In the genomic region with DNA sequence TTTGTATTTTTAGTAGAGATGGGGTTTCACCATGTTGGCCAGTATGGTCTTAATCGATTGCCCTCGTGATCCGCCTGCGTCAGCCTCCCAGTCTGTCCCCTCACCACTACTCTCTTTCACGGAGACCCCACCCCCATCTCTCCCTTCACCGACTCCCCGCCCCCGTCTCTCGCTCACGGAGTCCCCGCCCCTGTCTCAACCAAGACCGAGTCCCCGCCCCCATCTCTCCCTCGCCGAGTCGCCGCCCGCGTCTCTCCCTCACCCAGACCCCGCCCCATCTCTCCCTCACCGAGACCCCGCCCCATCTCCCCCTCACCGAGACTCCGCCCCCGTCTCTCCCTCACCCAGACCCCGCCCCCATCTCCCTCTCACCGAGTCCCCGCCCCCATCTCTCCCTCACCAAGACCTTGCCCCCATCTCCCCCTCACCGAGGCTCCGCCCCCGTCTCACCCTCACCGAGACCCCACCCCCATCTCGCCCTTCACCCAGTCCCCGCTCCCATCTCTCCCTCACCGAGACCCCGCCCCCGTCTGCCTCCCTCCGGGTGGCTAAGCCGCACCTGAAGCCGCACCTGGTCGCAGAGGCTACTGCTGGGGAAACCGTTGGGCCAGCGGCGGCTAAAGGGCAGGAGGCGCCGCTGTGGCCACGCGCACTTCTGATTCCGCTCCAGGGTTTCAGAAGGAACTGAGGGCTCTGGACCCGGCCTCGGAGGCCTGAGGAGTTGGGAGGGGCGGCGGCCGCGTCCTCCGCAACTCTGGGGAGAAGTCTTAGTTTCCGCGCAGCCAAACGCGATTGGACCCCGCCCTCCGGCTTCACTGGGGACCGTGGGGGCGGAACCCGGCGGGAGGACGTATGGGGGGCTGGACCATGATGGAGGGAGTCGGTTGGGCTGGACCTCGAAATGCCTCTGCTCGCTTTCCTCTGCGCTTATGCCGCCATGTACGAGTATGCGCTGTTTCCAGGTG, we compare ENCODE assay signal across 1 cellular context.
TF ChIP-seq lines count a peak whose summit lies in the region.

No MANE protein-coding gene starts in this region.

TF ChIP-seq in GM12878, 131 proteins besides CTCF, POLR2A, EP300 and RAD21:
- TF ChIP-seq CREM (IDR thresholded peaks at IDR 0.05; ENCODE audit: low read depth) (0 out of 2 replicates have a peak, but pooled peaks have one; percentile 7), EGR1 (IDR thresholded peaks at IDR 0.05; ENCODE audit: borderline replicate concordance in 1 of 2, low read depth in 2 of 2, low read length in 2 of 2) (peak in 1 of 2 experiments; percentile 65; a peak in 2 of 3 replicates), TCF12 (IDR thresholded peaks at IDR 0.05; ENCODE audit: low read depth, low read length) (0 out of 2 replicates have a peak, but pooled peaks have one; percentile 28), RB1 (IDR thresholded peaks at IDR 0.05; ENCODE audit: borderline replicate concordance) (no peak), CREB1 (IDR thresholded peaks at IDR 0.05; ENCODE audit: low read depth) (peak; percentile 25; the same call in 1 of the 2 replicates), TCF3 (IDR thresholded peaks at IDR 0.05; ENCODE audit: borderline replicate concordance, insufficient read depth, low read depth, low read length) (no peak), POLR2AphosphoS5 (IDR thresholded peaks at IDR 0.05; ENCODE audit: low read length) (peak; percentile 45; the same call in 1 of the 2 replicates), RAD51 (IDR thresholded peaks at IDR 0.05) (no peak), IKZF2 (IDR thresholded peaks at IDR 0.05) (no peak), YY1 (IDR thresholded peaks at IDR 0.05; ENCODE audit: low read depth, low read length) (peak; percentile 75; the same call in 1 of the 2 replicates), TAF1 (IDR thresholded peaks at IDR 0.05; ENCODE audit: borderline replicate concordance, low read depth, low read length) (peak; percentile 20; the same call in 1 of the 2 replicates), RUNX3 (IDR thresholded peaks at IDR 0.05; ENCODE audit: low read length) (peak; percentile 12; the same call in 1 of the 2 replicates), POU2F2 (IDR thresholded peaks at IDR 0.05; ENCODE audit: borderline replicate concordance, low read depth, low read length) (no peak)
- TF ChIP-seq, protein P1, sequence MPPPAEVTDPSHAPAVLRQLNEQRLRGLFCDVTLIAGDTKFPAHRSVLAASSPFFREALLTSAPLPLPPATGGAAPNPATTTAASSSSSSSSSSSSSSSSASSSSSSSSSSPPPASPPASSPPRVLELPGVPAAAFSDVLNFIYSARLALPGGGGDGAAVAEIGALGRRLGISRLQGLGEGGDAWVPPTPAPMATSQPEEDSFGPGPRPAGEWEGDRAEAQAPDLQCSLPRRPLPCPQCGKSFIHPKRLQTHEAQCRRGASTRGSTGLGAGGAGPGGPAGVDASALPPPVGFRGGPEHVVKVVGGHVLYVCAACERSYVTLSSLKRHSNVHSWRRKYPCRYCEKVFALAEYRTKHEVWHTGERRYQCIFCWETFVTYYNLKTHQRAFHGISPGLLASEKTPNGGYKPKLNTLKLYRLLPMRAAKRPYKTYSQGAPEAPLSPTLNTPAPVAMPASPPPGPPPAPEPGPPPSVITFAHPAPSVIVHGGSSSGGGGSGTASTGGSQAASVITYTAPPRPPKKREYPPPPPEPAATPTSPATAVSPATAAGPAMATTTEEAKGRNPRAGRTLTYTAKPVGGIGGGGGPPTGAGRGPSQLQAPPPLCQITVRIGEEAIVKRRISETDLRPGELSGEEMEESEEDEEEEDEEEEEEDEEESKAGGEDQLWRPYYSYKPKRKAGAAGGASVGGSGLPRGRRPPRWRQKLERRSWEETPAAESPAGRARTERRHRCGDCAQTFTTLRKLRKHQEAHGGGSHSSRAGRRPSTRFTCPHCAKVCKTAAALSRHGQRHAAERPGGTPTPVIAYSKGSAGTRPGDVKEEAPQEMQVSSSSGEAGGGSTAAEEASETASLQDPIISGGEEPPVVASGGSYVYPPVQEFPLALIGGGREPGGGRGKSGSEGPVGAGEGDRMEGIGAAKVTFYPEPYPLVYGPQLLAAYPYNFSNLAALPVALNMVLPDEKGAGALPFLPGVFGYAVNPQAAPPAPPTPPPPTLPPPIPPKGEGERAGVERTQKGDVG (CRISPR knock-in tag; IDR thresholded peaks at IDR 0.05), result no peak
